8 cellular contexts compared by ENCODE assay signal in genomic region chr14:50677527-50678063, GRCh38. TPM values are rescaled to one million over a fixed set of nuclear protein-coding genes. Genes with fewer than 3 reads are reported as not detected.
DNase-seq lines count a peak whose midpoint lies in the region; ATAC-seq and TF ChIP-seq lines count a peak whose summit lies in the region.

No MANE protein-coding gene starts in this region.

- H3K4me1 Mint-ChIP-seq in stimulated activated memory B cell treated with anti-CD40 and anti-IgM and Interleukin-4, amounts not matched to agents 10 μg/mL and 1 μg/mL and 100 μg/mL, for 72 hours: peaks cover 35% of the 10 kb centered on the region

- H3K9me3 Mint-ChIP-seq in stimulated activated memory B cell treated with anti-CD40 and anti-IgM and Interleukin-4, amounts not matched to agents 10 μg/mL and 1 μg/mL and 100 μg/mL, for 72 hours: peaks cover 7% of the 10 kb centered on the region

- no peak for DNase-seq in heart right ventricle
- no peak for DNase-seq in cardiac septum (ENCODE audit: low spot score)
- DNase-seq in MV-4-11 (lab: John Stamatoyannopoulos, UW): peak; percentile 87
- DNase-seq in dermis blood vessel endothelial cell: peak; percentile 68
- DNase-seq in NCI-H2227 treated with DMSO at 0.1 percent for 48 hours (lab: John Stamatoyannopoulos, UW): no peak

- H3K27ac ChIP-seq in heart right ventricle: peak overlapping the region in 7 of 10 donors; percentile 14 to 69 (median 48)

- H3K4me1 ChIP-seq in heart right ventricle: peaks cover 0 to 28% (median 16%) of the 10 kb centered on the region in 9 donors

- no peaks in the 10 kb centered on the region for H3K9me3 ChIP-seq in heart right ventricle

- TF ChIP-seq CTCF in heart right ventricle (IDR thresholded peaks at IDR 0.05): no peak

- peak overlapping the region; percentile 69 for H3K27ac Mint-ChIP-seq in stimulated activated memory B cell treated with anti-CD40 and anti-IgM and Interleukin-4, amounts not matched to agents 10 μg/mL and 1 μg/mL and 100 μg/mL, for 72 hours

- H3K36me3 ChIP-seq in heart right ventricle: no peaks in the 10 kb centered on the region

- no peaks in the 10 kb centered on the region for H3K27me3 Mint-ChIP-seq in stimulated activated memory B cell treated with anti-CD40 and anti-IgM and Interleukin-4, amounts not matched to agents 10 μg/mL and 1 μg/mL and 100 μg/mL, for 72 hours

- H3K4me3 Mint-ChIP-seq in stimulated activated memory B cell treated with anti-CD40 and anti-IgM and Interleukin-4, amounts not matched to agents 10 μg/mL and 1 μg/mL and 100 μg/mL, for 72 hours: peak overlapping the region; percentile 56

- intact Hi-C loops in heart right ventricle (cut with DNase I) (no loop called here), cardiac septum (cut with DNase I) (no loop called here)

- peak overlapping the region in 1 of 10 donors; percentile 17 for H3K4me3 ChIP-seq in heart right ventricle

- ATAC-seq in heart right ventricle (peak in 4 of 8 donors; percentile 35 to 75 (median 65)), GM18867 (IDR thresholded peaks at IDR 0.05; ENCODE audit: unreplicated experiment) (no peak), GM21526 (IDR thresholded peaks at IDR 0.05; ENCODE audit: low FRiP score, unreplicated experiment) (no peak)
- ATAC-seq in stimulated activated memory B cell treated with anti-CD40 and anti-IgM and Interleukin-4, amounts not matched to agents 10 μg/mL and 1 μg/mL and 100 μg/mL, for 72 hours: peak; percentile 84

- H3K36me3 Mint-ChIP-seq in stimulated activated memory B cell treated with anti-CD40 and anti-IgM and Interleukin-4, amounts not matched to agents 10 μg/mL and 1 μg/mL and 100 μg/mL, for 72 hours: no peaks in the 10 kb centered on the region

- WGBS in heart right ventricle, 2 donors: 25 to 41% methylated on average over 5 of the region's 5 CpGs

- no peaks in the 10 kb centered on the region for H3K27me3 ChIP-seq in heart right ventricle

RNA-seq across cellular contexts. Expression of gene SAV1, which starts 9.5 kb away (rescaled TPM):
- 10 to 100 TPM; 26.9 to 32.6 (median 30.1) TPM for total RNA-seq in heart right ventricle
- polyA plus RNA-seq in heart right ventricle: 10 to 100 TPM; 10.2 to 25.2 TPM
- 25.3 TPM for total RNA-seq in cardiac septum
- total RNA-seq in dermis blood vessel endothelial cell: 26.4 and 28.1 TPM in 2 replicates

Comparison
In these comparisons a context has a peak if more than half of its experiments do, and no peak if none do; other contexts are left out.
1. DNase-seq: peak in MV-4-11 (single experiment) and dermis blood vessel endothelial cell (single experiment); none in heart right ventricle (0 of 2), cardiac septum (single experiment) and NCI-H2227 treated with DMSO at 0.1 percent for 48 hours (single experiment).